ENCODE assay signal across 1 cellular context in genomic region chr16:56944954-56945839, GRCh38.
TF ChIP-seq lines count a peak whose summit lies in the region.

No MANE protein-coding gene starts in this region.

TF ChIP-seq in HCT116, 20 proteins besides CTCF, POLR2A, EP300 and RAD21 (continued from another document):
- TF ChIP-seq, protein P1, sequence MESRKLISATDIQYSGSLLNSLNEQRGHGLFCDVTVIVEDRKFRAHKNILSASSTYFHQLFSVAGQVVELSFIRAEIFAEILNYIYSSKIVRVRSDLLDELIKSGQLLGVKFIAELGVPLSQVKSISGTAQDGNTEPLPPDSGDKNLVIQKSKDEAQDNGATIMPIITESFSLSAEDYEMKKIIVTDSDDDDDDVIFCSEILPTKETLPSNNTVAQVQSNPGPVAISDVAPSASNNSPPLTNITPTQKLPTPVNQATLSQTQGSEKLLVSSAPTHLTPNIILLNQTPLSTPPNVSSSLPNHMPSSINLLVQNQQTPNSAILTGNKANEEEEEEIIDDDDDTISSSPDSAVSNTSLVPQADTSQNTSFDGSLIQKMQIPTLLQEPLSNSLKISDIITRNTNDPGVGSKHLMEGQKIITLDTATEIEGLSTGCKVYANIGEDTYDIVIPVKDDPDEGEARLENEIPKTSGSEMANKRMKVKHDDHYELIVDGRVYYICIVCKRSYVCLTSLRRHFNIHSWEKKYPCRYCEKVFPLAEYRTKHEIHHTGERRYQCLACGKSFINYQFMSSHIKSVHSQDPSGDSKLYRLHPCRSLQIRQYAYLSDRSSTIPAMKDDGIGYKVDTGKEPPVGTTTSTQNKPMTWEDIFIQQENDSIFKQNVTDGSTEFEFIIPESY (IDR thresholded peaks at IDR 0.05; ENCODE audit: extremely low read depth, insufficient replicate concordance, low read length) = no peak
